Comparison of ENCODE assay signal across 1 cellular context in the genomic region with DNA sequence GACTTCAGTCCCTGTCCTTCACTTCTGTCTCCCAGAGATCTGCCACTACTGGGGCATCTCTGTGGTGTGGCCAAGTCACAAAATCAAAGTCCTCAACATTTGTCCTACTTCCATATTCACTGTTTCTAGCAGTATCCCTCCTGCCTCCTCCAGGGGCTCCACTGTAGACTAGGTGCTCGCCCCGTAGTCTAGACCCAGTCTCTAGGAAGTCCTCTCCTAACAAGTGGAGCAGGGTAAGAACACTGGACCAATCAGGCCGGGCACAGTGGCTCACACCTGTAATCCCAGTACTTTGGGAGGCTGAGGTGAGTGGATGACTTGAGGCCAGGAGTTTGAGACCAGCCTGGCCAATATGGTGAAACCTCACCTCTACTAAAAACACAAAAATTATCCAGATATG.
TF ChIP-seq lines count a peak whose summit lies in the region.

No MANE protein-coding gene starts in this region.

TF ChIP-seq in K562, 482 proteins besides CTCF, POLR2A, EP300 and RAD21:
- TF ChIP-seq CGGBP1 (CRISPR knock-in tag; IDR thresholded peaks at IDR 0.05) = no peak
- TF ChIP-seq ZC3H4 (CRISPR knock-in tag; IDR thresholded peaks at IDR 0.05; ENCODE audit: borderline replicate concordance) = no peak
- TF ChIP-seq MLLT1 (IDR thresholded peaks at IDR 0.05) = no peak
- TF ChIP-seq SREBF1 (IDR thresholded peaks at IDR 0.05; ENCODE audit: borderline replicate concordance, low read depth, low read length) = no peak
- TF ChIP-seq ESRRB (CRISPR knock-in tag; IDR thresholded peaks at IDR 0.05; ENCODE audit: borderline replicate concordance) = no peak
- TF ChIP-seq ZNF766 (CRISPR knock-in tag; conservative IDR thresholded peaks at IDR 0.05) = no peak
- no peak for TF ChIP-seq E2F4 (CRISPR knock-in tag; IDR thresholded peaks at IDR 0.05; ENCODE audit: low read depth)
- TF ChIP-seq SAP30 (IDR thresholded peaks at IDR 0.05; ENCODE audit: borderline replicate concordance, insufficient read depth, low read depth, low read length, poor library complexity, severe bottlenecking) = no peak
- no peak for TF ChIP-seq ZNF785 (CRISPR knock-in tag; IDR thresholded peaks at IDR 0.05)
- TF ChIP-seq, protein P1, sequence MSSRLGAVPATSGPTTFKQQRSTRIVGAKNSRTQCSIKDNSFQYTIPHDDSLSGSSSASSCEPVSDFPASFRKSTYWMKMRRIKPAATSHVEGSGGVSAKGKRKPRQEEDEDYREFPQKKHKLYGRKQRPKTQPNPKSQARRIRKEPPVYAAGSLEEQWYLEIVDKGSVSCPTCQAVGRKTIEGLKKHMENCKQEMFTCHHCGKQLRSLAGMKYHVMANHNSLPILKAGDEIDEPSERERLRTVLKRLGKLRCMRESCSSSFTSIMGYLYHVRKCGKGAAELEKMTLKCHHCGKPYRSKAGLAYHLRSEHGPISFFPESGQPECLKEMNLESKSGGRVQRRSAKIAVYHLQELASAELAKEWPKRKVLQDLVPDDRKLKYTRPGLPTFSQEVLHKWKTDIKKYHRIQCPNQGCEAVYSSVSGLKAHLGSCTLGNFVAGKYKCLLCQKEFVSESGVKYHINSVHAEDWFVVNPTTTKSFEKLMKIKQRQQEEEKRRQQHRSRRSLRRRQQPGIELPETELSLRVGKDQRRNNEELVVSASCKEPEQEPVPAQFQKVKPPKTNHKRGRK (tag; IDR thresholded peaks at IDR 0.05) = no peak
- TF ChIP-seq ERF (CRISPR knock-in tag; IDR thresholded peaks at IDR 0.05) = no peak
- no peak for TF ChIP-seq ZNF311 (CRISPR knock-in tag; IDR thresholded peaks at IDR 0.05)
- TF ChIP-seq GABPA (tag; conservative IDR thresholded peaks at IDR 0.05; ENCODE audit: low read depth) = no peak
- no peak for TF ChIP-seq ZBTB17 (CRISPR knock-in tag; IDR thresholded peaks at IDR 0.05)
- TF ChIP-seq, protein P2, sequence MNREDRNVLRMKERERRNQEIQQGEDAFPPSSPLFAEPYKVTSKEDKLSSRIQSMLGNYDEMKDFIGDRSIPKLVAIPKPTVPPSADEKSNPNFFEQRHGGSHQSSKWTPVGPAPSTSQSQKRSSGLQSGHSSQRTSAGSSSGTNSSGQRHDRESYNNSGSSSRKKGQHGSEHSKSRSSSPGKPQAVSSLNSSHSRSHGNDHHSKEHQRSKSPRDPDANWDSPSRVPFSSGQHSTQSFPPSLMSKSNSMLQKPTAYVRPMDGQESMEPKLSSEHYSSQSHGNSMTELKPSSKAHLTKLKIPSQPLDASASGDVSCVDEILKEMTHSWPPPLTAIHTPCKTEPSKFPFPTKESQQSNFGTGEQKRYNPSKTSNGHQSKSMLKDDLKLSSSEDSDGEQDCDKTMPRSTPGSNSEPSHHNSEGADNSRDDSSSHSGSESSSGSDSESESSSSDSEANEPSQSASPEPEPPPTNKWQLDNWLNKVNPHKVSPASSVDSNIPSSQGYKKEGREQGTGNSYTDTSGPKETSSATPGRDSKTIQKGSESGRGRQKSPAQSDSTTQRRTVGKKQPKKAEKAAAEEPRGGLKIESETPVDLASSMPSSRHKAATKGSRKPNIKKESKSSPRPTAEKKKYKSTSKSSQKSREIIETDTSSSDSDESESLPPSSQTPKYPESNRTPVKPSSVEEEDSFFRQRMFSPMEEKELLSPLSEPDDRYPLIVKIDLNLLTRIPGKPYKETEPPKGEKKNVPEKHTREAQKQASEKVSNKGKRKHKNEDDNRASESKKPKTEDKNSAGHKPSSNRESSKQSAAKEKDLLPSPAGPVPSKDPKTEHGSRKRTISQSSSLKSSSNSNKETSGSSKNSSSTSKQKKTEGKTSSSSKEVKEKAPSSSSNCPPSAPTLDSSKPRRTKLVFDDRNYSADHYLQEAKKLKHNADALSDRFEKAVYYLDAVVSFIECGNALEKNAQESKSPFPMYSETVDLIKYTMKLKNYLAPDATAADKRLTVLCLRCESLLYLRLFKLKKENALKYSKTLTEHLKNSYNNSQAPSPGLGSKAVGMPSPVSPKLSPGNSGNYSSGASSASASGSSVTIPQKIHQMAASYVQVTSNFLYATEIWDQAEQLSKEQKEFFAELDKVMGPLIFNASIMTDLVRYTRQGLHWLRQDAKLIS (CRISPR knock-in tag; IDR thresholded peaks at IDR 0.05) = no peak
- no peak for TF ChIP-seq CBFA2T3 (IDR thresholded peaks at IDR 0.05)
- no peak for TF ChIP-seq RFX7 (CRISPR knock-in tag; IDR thresholded peaks at IDR 0.05)
- no peak for TF ChIP-seq ZNF146 (CRISPR knock-in tag; IDR thresholded peaks at IDR 0.05; ENCODE audit: unreplicated experiment)
- no peak for TF ChIP-seq POLR2H (tag; IDR thresholded peaks at IDR 0.05; ENCODE audit: low read depth)
- no peak for TF ChIP-seq BHLHE40 (IDR thresholded peaks at IDR 0.05; ENCODE audit: low read length)
